ENCODE assay signal across 8 cellular contexts in the genomic region with DNA sequence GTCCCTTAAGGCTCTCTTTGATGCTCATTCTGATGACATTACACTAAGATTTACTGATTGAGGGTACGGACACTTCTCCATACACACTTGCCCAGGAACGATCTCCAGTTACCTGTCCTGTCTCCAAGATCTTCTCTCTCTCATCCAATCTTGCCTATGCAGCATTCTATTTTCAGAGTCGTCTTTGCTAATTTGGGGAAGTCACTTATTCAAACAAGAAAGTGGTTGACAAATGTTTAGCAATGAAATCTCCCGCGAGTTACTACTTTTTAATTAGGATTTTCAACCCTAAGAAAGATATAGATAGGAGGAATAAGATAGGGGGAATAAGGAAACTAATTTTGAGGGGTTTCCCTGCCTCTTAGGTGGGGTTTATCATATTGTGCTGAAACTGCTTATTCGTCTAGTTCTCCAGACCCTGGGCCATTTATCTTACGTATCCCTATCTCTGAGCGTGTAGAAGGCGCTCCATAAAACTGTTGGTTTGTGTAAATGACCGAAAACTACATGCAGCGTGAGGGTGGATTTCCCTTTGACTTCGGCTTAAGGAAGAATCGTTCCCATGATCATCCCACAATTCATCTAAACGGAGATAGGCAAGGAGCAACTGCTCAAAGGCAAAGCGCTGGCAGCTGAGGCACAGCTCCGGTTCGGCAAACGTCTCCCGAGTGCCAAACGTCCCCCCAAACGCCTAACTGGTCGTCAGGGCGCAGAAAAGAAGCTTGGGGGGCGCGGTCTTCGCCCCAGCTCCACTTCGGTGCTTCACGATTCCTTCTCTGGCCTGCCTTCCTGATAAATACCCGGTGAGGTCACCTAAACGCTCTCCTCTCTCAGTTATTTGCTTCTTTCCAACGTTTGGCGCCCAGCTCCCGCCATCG. TPM values are rescaled to one million over a fixed set of nuclear protein-coding genes. Genes with fewer than 3 reads are reported as not detected.
DNase-seq lines count a peak whose midpoint lies in the region; ATAC-seq, FAIRE-seq and TF ChIP-seq lines count a peak whose summit lies in the region.

No MANE protein-coding gene starts in this region.

- in situ Hi-C loops in HAP-1 (cut with MboI; ENCODE audit: low sequenced_read_pairs): loop anchor here (10.0 kb wide), 1 partner anchor 479 kb away; no protein-coding TSS in a partner anchor

- H3K36me3 ChIP-seq in HAP-1 (replicated peaks) (peaks cover 21% of the 10 kb centered on the region), iPS DF 6.9 (ENCODE audit: control insufficient read depth, insufficient read depth, low read length) (no peaks in the 10 kb centered on the region)

- 5 to 7% (median 5%) methylated on average over 34 of the region's 34 CpGs for WGBS in adipose tissue, 3 donors
- no CpG with 5 or more reads among the region's 34 CpGs for WGBS in iPS DF 6.9 (ENCODE audit: insufficient coverage, insufficient read length)

- H3K4me3 ChIP-seq in HAP-1 (peak overlapping the region; percentile 87), iPS DF 6.9 (ENCODE audit: low read length) (peak overlapping the region; percentile 66)

- H3K27me3 ChIP-seq in HAP-1 (ENCODE audit: low read depth): no peaks in the 10 kb centered on the region
- H3K27me3 ChIP-seq in iPS DF 6.9 (ENCODE audit: control insufficient read depth, insufficient read depth, low read length): no peaks in the 10 kb centered on the region

- H3K9me3 ChIP-seq in HAP-1 (no peaks in the 10 kb centered on the region), iPS DF 6.9 (ENCODE audit: control insufficient read depth, insufficient read depth, low read length) (no peaks in the 10 kb centered on the region)

- H3K4me1 ChIP-seq in HAP-1: peaks cover 11% of the 10 kb centered on the region
- no peaks in the 10 kb centered on the region for H3K4me1 ChIP-seq in iPS DF 6.9 (ENCODE audit: control insufficient read depth, insufficient read depth, low read length)

- H3K27ac ChIP-seq in adipose tissue (ENCODE audit: low read depth, low read length) (peak overlapping the region; percentile 63), iPS DF 6.9 (ENCODE audit: low read length) (peak overlapping the region; percentile 96)

- TF ChIP-seq POLR2A in GM12891 (IDR thresholded peaks at IDR 0.05; ENCODE audit: low read depth, low read length) (no peak; the same call in 1 of the 2 replicates), GM12892 (IDR thresholded peaks at IDR 0.05; ENCODE audit: low read depth, low read length) (no peak)

- peak; percentile 0 for ATAC-seq in sciatic nerve

- FAIRE-seq in GM12891 (lab: Jason Lieb, UNC): no peak
- no peak for FAIRE-seq in GM12892 (lab: Jason Lieb, UNC)

- DNase-seq in GM12891 (ENCODE audit: insufficient read length, low spot score) (no peak), HAP-1 (ENCODE audit: low spot score in 2 of 2) (no peak), NCI-H1105 (lab: John Stamatoyannopoulos, UW) (peak; percentile 62), iPS DF 6.9 (ENCODE audit: low read depth, low spot score) (no peak), sciatic nerve (ENCODE audit: low spot score) (no peak), GM12892 (ENCODE audit: insufficient read length) (no peak)
- no peak for DNase-seq in NK-92 treated with Interleukin-12 subunit alpha and Interleukin-12 subunit beta, amount 100 ng/mL, for 24 hours (lab: John Stamatoyannopoulos, UW)

- intact Hi-C loops in sciatic nerve (cut with DNase I): no loop called here

TF ChIP-seq in GM12891, 5 proteins besides CTCF, POLR2A, EP300 and RAD21:
- TF ChIP-seq SPI1 (IDR thresholded peaks at IDR 0.05; ENCODE audit: low read depth, low read length) (peak; percentile 42; the same call in 1 of the 2 replicates), PAX5 (IDR thresholded peaks at IDR 0.05; ENCODE audit: insufficient read depth, low read length, severe bottlenecking) (no peak), POLR2AphosphoS5 (IDR thresholded peaks at IDR 0.05; ENCODE audit: low read depth, low read length) (no peak)

RNA-seq across cellular contexts. Expression of a gene that starts 0.8 kb away (rescaled TPM):
- polyA plus RNA-seq in GM12891 (2012; ENCODE audit: low read depth, missing spikeins): 30.8 TPM
- 10 to 100 TPM; 15.1 to 38.5 (median 35.6) TPM for polyA plus RNA-seq in adipose tissue
- 35.4 TPM for total RNA-seq in sciatic nerve
- polyA plus RNA-seq in GM12892 (2012; ENCODE audit: missing spikeins): 45.3 TPM

RNA-seq across cellular contexts. Expression of a gene that starts 1.0 kb away (rescaled TPM):
- 16.9 TPM for polyA plus RNA-seq in GM12891 (2012; ENCODE audit: low read depth, missing spikeins)
- polyA plus RNA-seq in adipose tissue: 10 to 100 TPM; 14.3 to 35.1 (median 20.8) TPM
- total RNA-seq in sciatic nerve: 37.0 TPM
- 22.0 TPM for polyA plus RNA-seq in GM12892 (2012; ENCODE audit: missing spikeins)
